Comparison of ENCODE assay signal across 7 cellular contexts in the genomic region with DNA sequence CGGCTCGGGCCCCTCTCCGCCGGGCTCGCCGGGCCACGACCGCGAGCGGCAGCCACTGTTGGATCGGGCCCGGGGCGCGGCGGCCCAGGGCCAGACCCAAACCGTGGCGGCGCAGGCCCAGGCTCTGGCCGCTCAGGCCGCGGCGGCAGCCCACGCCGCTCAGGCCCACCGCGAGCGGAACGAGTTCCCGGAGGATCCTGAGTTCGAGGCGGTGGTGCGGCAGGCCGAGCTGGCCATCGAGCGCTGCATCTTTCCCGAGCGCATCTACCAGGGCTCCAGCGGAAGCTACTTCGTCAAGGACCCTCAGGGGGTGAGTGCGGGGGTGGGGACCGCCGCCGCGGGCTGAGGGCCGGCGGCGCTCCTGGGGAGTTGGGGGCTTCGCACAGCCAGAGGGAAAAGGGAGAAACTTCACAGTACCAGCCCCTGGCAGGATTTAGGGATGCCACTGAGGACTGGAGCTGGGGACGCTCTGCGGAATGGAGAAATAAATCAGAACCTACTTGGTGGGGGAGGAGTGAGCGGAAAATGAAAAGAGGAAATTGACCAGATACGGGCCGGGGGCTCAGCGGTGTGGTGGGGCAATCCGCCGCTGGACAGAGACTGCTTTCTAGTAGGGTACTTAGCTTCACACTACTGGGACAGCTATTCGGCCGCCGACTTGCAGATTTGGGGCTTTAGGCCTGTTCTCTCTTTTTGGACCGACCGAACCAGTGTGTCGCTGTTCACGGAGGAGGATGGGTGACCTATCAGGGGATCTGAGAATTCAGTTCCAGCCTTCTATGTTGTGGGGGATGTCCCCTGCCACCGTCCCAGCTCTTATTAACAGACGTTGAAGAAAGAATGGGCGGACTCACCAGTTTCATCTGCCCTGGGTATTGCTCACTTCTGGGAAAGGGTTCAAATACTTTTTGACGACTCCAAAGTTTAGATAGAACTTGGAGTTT. TPM values are rescaled to one million over a fixed set of nuclear protein-coding genes. Genes with fewer than 3 reads are reported as not detected.
DNase-seq lines count a peak whose midpoint lies in the region; ATAC-seq and TF ChIP-seq lines count a peak whose summit lies in the region.

No MANE protein-coding gene starts in this region.

- H3K4me1 ChIP-seq in NT2/D1 (ENCODE audit: insufficient read depth, insufficient read length) (no peaks in the 10 kb centered on the region), hepatocyte (ENCODE audit: insufficient read depth) (peaks cover 13% of the 10 kb centered on the region)

- peaks cover 51% of the 10 kb centered on the region for H3K79me2 ChIP-seq in hepatocyte

- peak overlapping the region; percentile 90 for H3K4me2 ChIP-seq in hepatocyte

- peak overlapping the region; percentile 92 for H3K27ac ChIP-seq in hepatocyte

- TF ChIP-seq CTCF in hepatocyte (IDR thresholded peaks at IDR 0.05; ENCODE audit: poor library complexity), result no peak
- peak; percentile 1 for TF ChIP-seq CTCF in retinal pigment epithelial cell (conservative IDR thresholded peaks at IDR 0.05; ENCODE audit: low read depth, low read length)

- H3K36me3 ChIP-seq in NT2/D1 (ENCODE audit: insufficient read depth, insufficient read length, low read length) (peaks cover 12% of the 10 kb centered on the region), hepatocyte (replicated peaks; ENCODE audit: insufficient read depth, low read depth) (no peaks in the 10 kb centered on the region)

- TF ChIP-seq POLR2A in GM18505 (IDR thresholded peaks at IDR 0.05; ENCODE audit: borderline replicate concordance, extremely low read depth, insufficient read depth, insufficient read length), result no peak

- H2AFZ ChIP-seq in hepatocyte, result peak overlapping the region; percentile 36

- no peaks in the 10 kb centered on the region for H3K27me3 ChIP-seq in NT2/D1 (ENCODE audit: insufficient read depth, insufficient read length)
- H3K27me3 ChIP-seq in hepatocyte, result no peaks in the 10 kb centered on the region

- no peaks in the 10 kb centered on the region for H3K9me3 ChIP-seq in NT2/D1 (ENCODE audit: insufficient read depth, low read length)
- H3K9me3 ChIP-seq in hepatocyte (ENCODE audit: low read depth), result no peaks in the 10 kb centered on the region

- ATAC-seq in GM18505 (IDR thresholded peaks at IDR 0.05; ENCODE audit: unreplicated experiment), result peak; percentile 33
- ATAC-seq in HG02759 (IDR thresholded peaks at IDR 0.05; ENCODE audit: unreplicated experiment), result peak; percentile 34

- peaks cover 12% of the 10 kb centered on the region for H4K20me1 ChIP-seq in hepatocyte (ENCODE audit: insufficient read depth, poor library complexity, severe bottlenecking)

- H3K4me3 ChIP-seq in NT2/D1 (ENCODE audit: insufficient read length, low read depth), result peak overlapping the region; percentile 85
- peak overlapping the region; percentile 99 for H3K4me3 ChIP-seq in hepatocyte
- H3K4me3 ChIP-seq in retinal pigment epithelial cell (ENCODE audit: low read length), result peak overlapping the region; percentile 93

- no peaks in the 10 kb centered on the region for H3K9me2 ChIP-seq in hepatocyte (replicated peaks; ENCODE audit: insufficient read depth)

- H3K9ac ChIP-seq in NT2/D1 (ENCODE audit: insufficient read length, low read depth), result peak overlapping the region; percentile 91

- DNase-seq in NT2/D1 (ENCODE audit: low read depth, low spot score), result no peak
- peak; percentile 10 for DNase-seq in amniotic epithelial cell (ENCODE audit: low read depth)
- DNase-seq in hepatocyte (ENCODE audit: low spot score), result peak; percentile 44
- no peak for DNase-seq in retinal pigment epithelial cell (ENCODE audit: low read depth)
- no peak for DNase-seq in NCI-H1105 (lab: John Stamatoyannopoulos, UW)

- WGBS in hepatocyte (ENCODE audit: low lambda C conversion rate, missing lambda C conversion rate), result 2% methylated on average over 61 of the region's 67 CpGs

RNA-seq across cellular contexts. Expression of gene PI4K2A, which starts 0.7 kb away (rescaled TPM):
- 25.9 and 26.5 TPM in 2 replicates for total RNA-seq in hepatocyte
- 19.6 and 22.4 TPM in 2 replicates for polyA plus RNA-seq in hepatocyte

RNA-seq across cellular contexts. Expression of gene MORN4, which starts 7.8 kb away (rescaled TPM):
- total RNA-seq in hepatocyte, result 8.5 and 10.6 TPM in 2 replicates
- polyA plus RNA-seq in hepatocyte, result 15.6 and 18.4 TPM in 2 replicates

RNA-seq across cellular contexts. Expression of gene AVPI1, which starts 45.9 kb away (rescaled TPM):
- 23.8 and 26.4 TPM in 2 replicates for total RNA-seq in hepatocyte
- 28.5 and 34.1 TPM in 2 replicates for polyA plus RNA-seq in hepatocyte

RNA-seq across cellular contexts. Expression of gene C10orf62, which starts 51.6 kb away (rescaled TPM):
- 0.23 TPM in 1 of 2 replicates, not detected in the other for total RNA-seq in hepatocyte
- not detected in 2 replicates for polyA plus RNA-seq in hepatocyte

RNA-seq across cellular contexts. Expression of gene HOGA1, which starts 57.0 kb away (rescaled TPM):
- total RNA-seq in hepatocyte, result 4.5 and 5.8 TPM in 2 replicates
- polyA plus RNA-seq in hepatocyte, result 6.9 TPM in 2 replicates

Comparison
In these comparisons a context has a peak if more than half of its experiments do, and no peak if none do; other contexts are left out.
1. DNase-seq: peak in amniotic epithelial cell (single experiment) and hepatocyte (single experiment); none in NT2/D1 (single experiment), retinal pigment epithelial cell (single experiment) and NCI-H1105 (single experiment).
2. Peak in every context shown above with its lines, with median percentiles within 50 percentile points of each other: H3K4me3 ChIP-seq.